1 cellular context compared by ENCODE assay signal in the genomic region with DNA sequence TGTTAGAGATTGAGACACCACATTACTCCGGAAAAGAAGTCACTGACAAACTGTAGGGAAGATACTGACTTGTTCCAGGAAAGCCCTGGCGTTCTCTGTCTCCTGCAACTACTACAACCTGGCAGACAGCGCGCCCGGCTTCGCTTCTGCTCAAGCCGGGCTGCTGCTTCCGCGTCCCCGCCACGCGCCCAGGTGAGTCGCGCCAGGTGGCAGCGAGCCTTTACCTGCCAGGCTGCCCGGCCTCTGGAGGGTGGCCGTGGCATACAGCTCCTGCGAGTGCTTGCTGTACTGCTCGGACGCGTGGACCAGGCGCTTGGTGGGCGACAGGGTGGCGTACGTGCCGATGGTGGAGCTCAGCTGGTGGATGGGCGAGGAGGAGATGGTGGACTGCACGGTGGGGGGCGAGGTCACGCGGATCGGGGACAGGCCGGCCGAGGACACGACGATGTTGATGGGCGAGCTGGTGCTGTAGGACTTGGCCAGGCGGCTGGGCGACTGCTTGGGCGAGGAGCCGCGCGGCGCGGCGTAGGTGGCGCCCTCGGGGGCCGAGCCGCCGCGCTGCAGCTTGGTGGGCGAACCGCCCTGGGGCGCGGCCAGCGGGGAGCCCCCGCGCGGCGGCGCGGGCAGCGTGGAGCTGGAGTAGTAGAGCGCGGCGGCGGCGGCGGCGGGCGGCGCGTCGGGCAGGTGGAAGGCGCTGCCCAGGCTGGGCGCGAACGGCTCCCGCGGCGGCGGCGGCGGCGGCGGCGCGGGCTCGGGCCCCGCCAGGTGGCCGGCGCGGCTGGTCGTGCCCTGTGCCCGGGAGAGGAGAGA.
TF ChIP-seq lines count a peak whose summit lies in the region.

No MANE protein-coding gene starts in this region.

TF ChIP-seq in WTC11, 78 proteins besides CTCF, POLR2A, EP300 and RAD21 (continued from another document):
- TF ChIP-seq, protein P1, sequence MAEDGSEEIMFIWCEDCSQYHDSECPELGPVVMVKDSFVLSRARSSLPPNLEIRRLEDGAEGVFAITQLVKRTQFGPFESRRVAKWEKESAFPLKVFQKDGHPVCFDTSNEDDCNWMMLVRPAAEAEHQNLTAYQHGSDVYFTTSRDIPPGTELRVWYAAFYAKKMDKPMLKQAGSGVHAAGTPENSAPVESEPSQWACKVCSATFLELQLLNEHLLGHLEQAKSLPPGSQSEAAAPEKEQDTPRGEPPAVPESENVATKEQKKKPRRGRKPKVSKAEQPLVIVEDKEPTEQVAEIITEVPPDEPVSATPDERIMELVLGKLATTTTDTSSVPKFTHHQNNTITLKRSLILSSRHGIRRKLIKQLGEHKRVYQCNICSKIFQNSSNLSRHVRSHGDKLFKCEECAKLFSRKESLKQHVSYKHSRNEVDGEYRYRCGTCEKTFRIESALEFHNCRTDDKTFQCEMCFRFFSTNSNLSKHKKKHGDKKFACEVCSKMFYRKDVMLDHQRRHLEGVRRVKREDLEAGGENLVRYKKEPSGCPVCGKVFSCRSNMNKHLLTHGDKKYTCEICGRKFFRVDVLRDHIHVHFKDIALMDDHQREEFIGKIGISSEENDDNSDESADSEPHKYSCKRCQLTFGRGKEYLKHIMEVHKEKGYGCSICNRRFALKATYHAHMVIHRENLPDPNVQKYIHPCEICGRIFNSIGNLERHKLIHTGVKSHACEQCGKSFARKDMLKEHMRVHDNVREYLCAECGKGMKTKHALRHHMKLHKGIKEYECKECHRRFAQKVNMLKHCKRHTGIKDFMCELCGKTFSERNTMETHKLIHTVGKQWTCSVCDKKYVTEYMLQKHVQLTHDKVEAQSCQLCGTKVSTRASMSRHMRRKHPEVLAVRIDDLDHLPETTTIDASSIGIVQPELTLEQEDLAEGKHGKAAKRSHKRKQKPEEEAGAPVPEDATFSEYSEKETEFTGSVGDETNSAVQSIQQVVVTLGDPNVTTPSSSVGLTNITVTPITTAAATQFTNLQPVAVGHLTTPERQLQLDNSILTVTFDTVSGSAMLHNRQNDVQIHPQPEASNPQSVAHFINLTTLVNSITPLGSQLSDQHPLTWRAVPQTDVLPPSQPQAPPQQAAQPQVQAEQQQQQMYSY (CRISPR knock-in tag; IDR thresholded peaks at IDR 0.05) = no peak
- TF ChIP-seq, protein P2, sequence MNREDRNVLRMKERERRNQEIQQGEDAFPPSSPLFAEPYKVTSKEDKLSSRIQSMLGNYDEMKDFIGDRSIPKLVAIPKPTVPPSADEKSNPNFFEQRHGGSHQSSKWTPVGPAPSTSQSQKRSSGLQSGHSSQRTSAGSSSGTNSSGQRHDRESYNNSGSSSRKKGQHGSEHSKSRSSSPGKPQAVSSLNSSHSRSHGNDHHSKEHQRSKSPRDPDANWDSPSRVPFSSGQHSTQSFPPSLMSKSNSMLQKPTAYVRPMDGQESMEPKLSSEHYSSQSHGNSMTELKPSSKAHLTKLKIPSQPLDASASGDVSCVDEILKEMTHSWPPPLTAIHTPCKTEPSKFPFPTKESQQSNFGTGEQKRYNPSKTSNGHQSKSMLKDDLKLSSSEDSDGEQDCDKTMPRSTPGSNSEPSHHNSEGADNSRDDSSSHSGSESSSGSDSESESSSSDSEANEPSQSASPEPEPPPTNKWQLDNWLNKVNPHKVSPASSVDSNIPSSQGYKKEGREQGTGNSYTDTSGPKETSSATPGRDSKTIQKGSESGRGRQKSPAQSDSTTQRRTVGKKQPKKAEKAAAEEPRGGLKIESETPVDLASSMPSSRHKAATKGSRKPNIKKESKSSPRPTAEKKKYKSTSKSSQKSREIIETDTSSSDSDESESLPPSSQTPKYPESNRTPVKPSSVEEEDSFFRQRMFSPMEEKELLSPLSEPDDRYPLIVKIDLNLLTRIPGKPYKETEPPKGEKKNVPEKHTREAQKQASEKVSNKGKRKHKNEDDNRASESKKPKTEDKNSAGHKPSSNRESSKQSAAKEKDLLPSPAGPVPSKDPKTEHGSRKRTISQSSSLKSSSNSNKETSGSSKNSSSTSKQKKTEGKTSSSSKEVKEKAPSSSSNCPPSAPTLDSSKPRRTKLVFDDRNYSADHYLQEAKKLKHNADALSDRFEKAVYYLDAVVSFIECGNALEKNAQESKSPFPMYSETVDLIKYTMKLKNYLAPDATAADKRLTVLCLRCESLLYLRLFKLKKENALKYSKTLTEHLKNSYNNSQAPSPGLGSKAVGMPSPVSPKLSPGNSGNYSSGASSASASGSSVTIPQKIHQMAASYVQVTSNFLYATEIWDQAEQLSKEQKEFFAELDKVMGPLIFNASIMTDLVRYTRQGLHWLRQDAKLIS (CRISPR knock-in tag; IDR thresholded peaks at IDR 0.05; ENCODE audit: borderline replicate concordance) = 0 out of 2 replicates have a peak, but pooled peaks have one; percentile 41
- peak; percentile 53; the same call in 1 of the 2 replicates for TF ChIP-seq FOXP1 (CRISPR knock-in tag; IDR thresholded peaks at IDR 0.05; ENCODE audit: borderline replicate concordance)
- TF ChIP-seq ZNF232 (CRISPR knock-in tag; IDR thresholded peaks at IDR 0.05) = no peak
- TF ChIP-seq, protein P3, sequence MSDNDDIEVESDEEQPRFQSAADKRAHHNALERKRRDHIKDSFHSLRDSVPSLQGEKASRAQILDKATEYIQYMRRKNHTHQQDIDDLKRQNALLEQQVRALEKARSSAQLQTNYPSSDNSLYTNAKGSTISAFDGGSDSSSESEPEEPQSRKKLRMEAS (CRISPR knock-in tag; IDR thresholded peaks at IDR 0.05) = peak; percentile 55; the same call in 1 of the 2 replicates
- TF ChIP-seq E2F5 (CRISPR knock-in tag; IDR thresholded peaks at IDR 0.05) = peak; percentile 44; the same call in 1 of the 2 replicates
